ENCODE assay signal across 20 cellular contexts in genomic region chr1:101013776-101014175, GRCh38.
"Had no signal": no experiment of that assay in that cellular context is flagged by ENCODE, and none has a peak within 500 bp of the region (broad histone marks: within the 10 kb centered on the region; RNA-seq: fewer than 3 reads in every experiment).

No MANE protein-coding gene starts in this region.

- H3K27me3 ChIP-seq: hepatocyte, neutrophil, sigmoid colon, stomach had no signal

- H2AFZ ChIP-seq: hepatocyte had no signal

- H3K4me3 Mint-ChIP-seq: naive thymus-derived CD8-positive, alpha-beta T cell had no signal

- H3K4me1 ChIP-seq: sigmoid colon had no signal

- H3K79me2 ChIP-seq: hepatocyte had no signal

- H3K4me2 ChIP-seq: hepatocyte had no signal

- ATAC-seq: left colon; left ventricle myocardium superior; mucosa of descending colon; naive thymus-derived CD8-positive, alpha-beta T cell had no signal

- H3K27ac ChIP-seq: hepatocyte, neutrophil, sigmoid colon, skin epidermis, stomach, thoracic aorta had no signal

- FAIRE-seq: endometrium had no signal

- H3K36me3 ChIP-seq: neutrophil, thoracic aorta had no signal

- DNase-seq: effector memory CD4-positive, alpha-beta T cell; foreskin melanocyte; head of caudate nucleus; left colon; left ventricle myocardium superior; mucosa of descending colon; naive thymus-derived CD8-positive, alpha-beta T cell; posterior cingulate gyrus; sigmoid colon; stimulated activated CD4-positive, alpha-beta T cell treated with anti-CD3 and anti-CD28 coated beads, Interleukin-2, amount 100 ng/mL, for 24 hours; stimulated activated naive CD4-positive, alpha-beta T cell; stomach; substantia nigra; trophoblast cell had no signal

- H3K9me3 ChIP-seq: mucosa of descending colon, neutrophil, sigmoid colon, stomach, thoracic aorta had no signal

- H3K4me3 ChIP-seq: hepatocyte, lung, mucosa of descending colon, sigmoid colon, skin epidermis, stomach, thoracic aorta had no signal

- H3K27me3 Mint-ChIP-seq: naive thymus-derived CD8-positive, alpha-beta T cell had no signal
